ENCODE assay signal across 18 cellular contexts in the genomic region with DNA sequence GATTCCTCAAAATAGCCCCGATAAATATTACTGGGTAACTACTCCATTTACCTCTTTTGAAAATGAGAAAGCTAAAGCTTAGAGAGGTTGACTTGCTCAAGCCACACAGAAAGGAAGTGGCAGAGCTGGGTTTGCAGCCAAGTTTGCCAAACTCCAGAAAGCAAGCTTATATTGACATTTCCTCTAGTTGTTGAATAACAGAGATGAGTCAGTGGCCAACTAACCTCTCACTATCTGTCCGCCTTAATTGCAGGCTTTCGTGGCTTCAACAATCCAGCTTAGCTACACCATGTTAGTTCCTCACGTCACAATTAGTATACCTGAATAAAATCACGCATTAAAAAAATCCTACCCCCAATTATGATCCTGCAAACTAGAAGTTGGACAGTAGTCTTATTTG.
DNase-seq lines count a peak whose midpoint lies in the region; ATAC-seq, FAIRE-seq and TF ChIP-seq lines count a peak whose summit lies in the region.
"Had no signal": no experiment of that assay in that cellular context is flagged by ENCODE, and none has a peak within 500 bp of the region (broad histone marks: within the 10 kb centered on the region; RNA-seq: fewer than 3 reads in every experiment).

No MANE protein-coding gene starts in this region.

- WGBS in pancreas, 2 donors: 50 to 65% methylated on average over 5 of the region's 5 CpGs

- H3K36me3 ChIP-seq in bronchial epithelial cell (ENCODE audit: control insufficient read depth, insufficient read depth, low read length) (no peaks in the 10 kb centered on the region), pancreas (no peaks in the 10 kb centered on the region)

- no peak overlapping the region for H3K27ac ChIP-seq in pancreas

- intact Hi-C loops in pancreas (cut with DNase I): no loop called here

- ATAC-seq in pancreas: peak in 3 of 4 donors; percentile 50 to 77 (median 54)
- ATAC-seq in GM18511 (IDR thresholded peaks at IDR 0.05; ENCODE audit: unreplicated experiment): no peak
- no peak for ATAC-seq in GM18502 (IDR thresholded peaks at IDR 0.05; ENCODE audit: poor library complexity, unreplicated experiment)
- ATAC-seq: K562, sciatic nerve, WTC11 had no signal

- DNase-seq in DMS53 (lab: John Stamatoyannopoulos, UW): peak; percentile 10
- no peak for DNase-seq in DMS53 treated with DMSO at 0.1 percent for 48 hours (lab: John Stamatoyannopoulos, UW; ENCODE audit: unreplicated experiment)
- DNase-seq in NCI-H69 (lab: John Stamatoyannopoulos, UW): peak; percentile 6
- DNase-seq in bronchial epithelial cell (ENCODE audit: low read depth): peak; percentile 2
- DNase-seq in pancreas: no peak
- no peak for DNase-seq in NCI-H510A (lab: John Stamatoyannopoulos, UW)
- DNase-seq: 8988T, amygdala, C1 segment of cervical spinal cord, EL, H9, NCI-H1436 treated with DMSO at 0.1 percent for 48 hours had no signal

- H3K27me3 ChIP-seq in bronchial epithelial cell (ENCODE audit: control insufficient read depth, insufficient read depth, low read length) (no peaks in the 10 kb centered on the region), pancreas (no peaks in the 10 kb centered on the region)

- peaks cover 0 to 3% (median 0%) of the 10 kb centered on the region in 3 donors for H3K4me1 ChIP-seq in pancreas

- H3K4me3 ChIP-seq in bronchial epithelial cell (ENCODE audit: low read depth, low read length) (no peak overlapping the region), pancreas (no peak overlapping the region)
- H3K4me3 ChIP-seq: K562 had no signal

- no peaks in the 10 kb centered on the region for H3K9me3 ChIP-seq in pancreas

- TF ChIP-seq CTCF in bronchial epithelial cell (IDR thresholded peaks at IDR 0.05; ENCODE audit: insufficient read depth, low read length, severe bottlenecking) (no peak), pancreas (IDR thresholded peaks at IDR 0.05) (no peak)

- no peak for FAIRE-seq in bronchial epithelial cell (lab: Jason Lieb, UNC)
- no peak for FAIRE-seq in pancreas (lab: Jason Lieb, UNC)
- FAIRE-seq: colon, K562 had no signal

Comparison
In these comparisons a context has a peak if more than half of its experiments do, and no peak if none do; other contexts are left out.
1. DNase-seq: peak in DMS53 (single experiment), NCI-H69 (single experiment) and bronchial epithelial cell (single experiment); none in DMS53 treated with DMSO at 0.1 percent for 48 hours (single experiment), pancreas (0 of 6) and NCI-H510A (single experiment).
2. ATAC-seq: peak in pancreas (3 of 4); none in GM18511 (single experiment) and GM18502 (single experiment).